17 cellular contexts compared by ENCODE assay signal in genomic region chr9:8408575-8409190, GRCh38.
DNase-seq lines count a peak whose midpoint lies in the region; ATAC-seq and TF ChIP-seq lines count a peak whose summit lies in the region.
"Had no signal": no experiment of that assay in that cellular context is flagged by ENCODE, and none has a peak within 500 bp of the region (broad histone marks: within the 10 kb centered on the region; RNA-seq: fewer than 3 reads in every experiment).

No MANE protein-coding gene starts in this region.

- POLR2A ChIA-PET in WTC11 (lab: Charles Lee) = no interaction called here

- H3K9me3 ChIP-seq in DND-41 (ENCODE audit: insufficient read depth, low read length, severe bottlenecking) (no peaks in the 10 kb centered on the region), HAP-1 (no peaks in the 10 kb centered on the region), iPS-18a (ENCODE audit: control insufficient read depth, low read depth, low read length) (no peaks in the 10 kb centered on the region)
- H3K9me3 ChIP-seq: A549, Caco-2 had no signal

- H2AFZ ChIP-seq in DND-41 (ENCODE audit: low read depth, low read length) = no peak overlapping the region

- H3K9me3 Mint-ChIP-seq in WTC11 = no peaks in the 10 kb centered on the region
- no peaks in the 10 kb centered on the region for H3K9me3 Mint-ChIP-seq in stimulated activated memory B cell treated with anti-CD40 and anti-IgM and Interleukin-4, amounts not matched to agents 10 μg/mL and 1 μg/mL and 100 μg/mL, for 72 hours
- H3K9me3 Mint-ChIP-seq: CD4-positive, alpha-beta T cell had no signal

- H3K27ac ChIP-seq in DND-41 (ENCODE audit: low read length) = peak overlapping the region; percentile 51
- no peak overlapping the region for H3K27ac ChIP-seq in iPS-18a (ENCODE audit: low read length)
- no peak overlapping the region for H3K27ac ChIP-seq in brain microvascular endothelial cell
- H3K27ac ChIP-seq: 22Rv1, A549, C4-2B had no signal

- H3K4me1 ChIP-seq in DND-41 (ENCODE audit: insufficient read depth, low read length) = peaks cover 25% of the 10 kb centered on the region
- H3K4me1 ChIP-seq in HAP-1 = peaks cover 33% of the 10 kb centered on the region
- H3K4me1 ChIP-seq in iPS-18a (ENCODE audit: control insufficient read depth, low read depth, low read length) = peaks cover 24% of the 10 kb centered on the region
- H3K4me1 ChIP-seq: A549, Caco-2 had no signal

- no peak for DNase-seq in DND-41
- peak; percentile 84 to 97 for DNase-seq in HAP-1 (ENCODE audit: low spot score in 2 of 2)
- no peak for DNase-seq in WTC11 (ENCODE audit: low spot score)
- no peak for DNase-seq in brain microvascular endothelial cell
- DNase-seq: AML-193; Caco-2; CD4-positive, alpha-beta T cell; GF-D8; HFFc6 had no signal

- in situ Hi-C loops in HAP-1 (cut with MboI; ENCODE audit: low sequenced_read_pairs) = no loop called here
- in situ Hi-C loops in brain microvascular endothelial cell (cut with HindIII; ENCODE audit: low pct_ligation_motif_present, low sequenced_read_pairs) = no loop called here

- H3K4me1 Mint-ChIP-seq in WTC11 = peaks cover 25% of the 10 kb centered on the region
- H3K4me1 Mint-ChIP-seq in stimulated activated memory B cell treated with anti-CD40 and anti-IgM and Interleukin-4, amounts not matched to agents 10 μg/mL and 1 μg/mL and 100 μg/mL, for 72 hours = no peaks in the 10 kb centered on the region

- CTCF ChIA-PET in WTC11 (lab: Charles Lee) = no interaction called here

- ATAC-seq in DND-41 (ENCODE audit: insufficient read depth, low read depth) (no peak), WTC11 (peak; percentile 61), HG02885 (IDR thresholded peaks at IDR 0.05; ENCODE audit: poor library complexity, unreplicated experiment) (no peak), esophagus mucosa (no peak)
- ATAC-seq in stimulated activated memory B cell treated with anti-CD40 and anti-IgM and Interleukin-4, amounts not matched to agents 10 μg/mL and 1 μg/mL and 100 μg/mL, for 72 hours = no peak
- ATAC-seq: A549, HCT116 had no signal

- no peaks in the 10 kb centered on the region for H3K36me3 Mint-ChIP-seq in WTC11
- H3K36me3 Mint-ChIP-seq in stimulated activated memory B cell treated with anti-CD40 and anti-IgM and Interleukin-4, amounts not matched to agents 10 μg/mL and 1 μg/mL and 100 μg/mL, for 72 hours = no peaks in the 10 kb centered on the region

- H3K4me3 Mint-ChIP-seq in WTC11 = no peak overlapping the region
- no peak overlapping the region for H3K4me3 Mint-ChIP-seq in stimulated activated memory B cell treated with anti-CD40 and anti-IgM and Interleukin-4, amounts not matched to agents 10 μg/mL and 1 μg/mL and 100 μg/mL, for 72 hours
- H3K4me3 Mint-ChIP-seq: CD4-positive, alpha-beta T cell; HFFc6 had no signal

- no peaks in the 10 kb centered on the region for H3K27me3 Mint-ChIP-seq in WTC11 (ENCODE audit: low read depth)
- no peaks in the 10 kb centered on the region for H3K27me3 Mint-ChIP-seq in stimulated activated memory B cell treated with anti-CD40 and anti-IgM and Interleukin-4, amounts not matched to agents 10 μg/mL and 1 μg/mL and 100 μg/mL, for 72 hours
- H3K27me3 Mint-ChIP-seq: CD4-positive, alpha-beta T cell had no signal

- TF ChIP-seq CTCF in DND-41 (IDR thresholded peaks at IDR 0.05; ENCODE audit: borderline replicate concordance, extremely low read depth, low read length, poor library complexity, severe bottlenecking) = no peak
- TF ChIP-seq CTCF in WTC11 (IDR thresholded peaks at IDR 0.05) = no peak
- no peak for TF ChIP-seq CTCF in brain microvascular endothelial cell (IDR thresholded peaks at IDR 0.05; ENCODE audit: low read depth, low read length, missing control alignments)

- no peaks in the 10 kb centered on the region for H3K36me3 ChIP-seq in DND-41 (ENCODE audit: insufficient read depth, low read length)
- H3K36me3 ChIP-seq in HAP-1 (replicated peaks) = no peaks in the 10 kb centered on the region
- no peaks in the 10 kb centered on the region for H3K36me3 ChIP-seq in iPS-18a (ENCODE audit: control insufficient read depth, low read depth, low read length)
- H3K36me3 ChIP-seq in brain microvascular endothelial cell (replicated peaks) = no peaks in the 10 kb centered on the region

- H3K9ac ChIP-seq in DND-41 (ENCODE audit: low read depth, low read length) (no peak overlapping the region), iPS-18a (ENCODE audit: low read length) (no peak overlapping the region)

- H3K4me3 ChIP-seq in DND-41 (ENCODE audit: low read depth in 1 of 2, low read length in 2 of 2) (no peak overlapping the region), HAP-1 (no peak overlapping the region), iPS-18a (ENCODE audit: low read length) (peak overlapping the region; percentile 35), brain microvascular endothelial cell (ENCODE audit: low read depth, low read length) (no peak overlapping the region)
- H3K4me3 ChIP-seq: A549 had no signal

- peak overlapping the region; percentile 51; the same call in 1 of the 2 replicates for H3K4me2 ChIP-seq in DND-41 (ENCODE audit: insufficient read depth, low read length)
- H3K4me2 ChIP-seq: A549 had no signal

- H3K27ac Mint-ChIP-seq in WTC11 = no peak overlapping the region
- no peak overlapping the region for H3K27ac Mint-ChIP-seq in stimulated activated memory B cell treated with anti-CD40 and anti-IgM and Interleukin-4, amounts not matched to agents 10 μg/mL and 1 μg/mL and 100 μg/mL, for 72 hours
- H3K27ac Mint-ChIP-seq: CD4-positive, alpha-beta T cell; HFFc6 had no signal

- H3K79me2 ChIP-seq in DND-41 (ENCODE audit: insufficient read depth, low read length) = no peaks in the 10 kb centered on the region

- H4K20me1 ChIP-seq in DND-41 (ENCODE audit: insufficient read depth, low read length) = no peaks in the 10 kb centered on the region

- no peaks in the 10 kb centered on the region for H3K27me3 ChIP-seq in DND-41 (ENCODE audit: insufficient read depth, low read length, poor library complexity)
- H3K27me3 ChIP-seq in HAP-1 (ENCODE audit: low read depth) = no peaks in the 10 kb centered on the region
- H3K27me3 ChIP-seq in iPS-18a (ENCODE audit: control insufficient read depth, insufficient read depth, low read length) = no peaks in the 10 kb centered on the region
- no peaks in the 10 kb centered on the region for H3K27me3 ChIP-seq in brain microvascular endothelial cell (replicated peaks)

TF ChIP-seq in WTC11, 78 proteins besides CTCF, POLR2A, EP300 and RAD21 (continues in another document):
- TF ChIP-seq, protein P1, sequence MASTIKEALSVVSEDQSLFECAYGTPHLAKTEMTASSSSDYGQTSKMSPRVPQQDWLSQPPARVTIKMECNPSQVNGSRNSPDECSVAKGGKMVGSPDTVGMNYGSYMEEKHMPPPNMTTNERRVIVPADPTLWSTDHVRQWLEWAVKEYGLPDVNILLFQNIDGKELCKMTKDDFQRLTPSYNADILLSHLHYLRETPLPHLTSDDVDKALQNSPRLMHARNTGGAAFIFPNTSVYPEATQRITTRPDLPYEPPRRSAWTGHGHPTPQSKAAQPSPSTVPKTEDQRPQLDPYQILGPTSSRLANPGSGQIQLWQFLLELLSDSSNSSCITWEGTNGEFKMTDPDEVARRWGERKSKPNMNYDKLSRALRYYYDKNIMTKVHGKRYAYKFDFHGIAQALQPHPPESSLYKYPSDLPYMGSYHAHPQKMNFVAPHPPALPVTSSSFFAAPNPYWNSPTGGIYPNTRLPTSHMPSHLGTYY (CRISPR knock-in tag; IDR thresholded peaks at IDR 0.05) = no peak
- TF ChIP-seq, protein P2, sequence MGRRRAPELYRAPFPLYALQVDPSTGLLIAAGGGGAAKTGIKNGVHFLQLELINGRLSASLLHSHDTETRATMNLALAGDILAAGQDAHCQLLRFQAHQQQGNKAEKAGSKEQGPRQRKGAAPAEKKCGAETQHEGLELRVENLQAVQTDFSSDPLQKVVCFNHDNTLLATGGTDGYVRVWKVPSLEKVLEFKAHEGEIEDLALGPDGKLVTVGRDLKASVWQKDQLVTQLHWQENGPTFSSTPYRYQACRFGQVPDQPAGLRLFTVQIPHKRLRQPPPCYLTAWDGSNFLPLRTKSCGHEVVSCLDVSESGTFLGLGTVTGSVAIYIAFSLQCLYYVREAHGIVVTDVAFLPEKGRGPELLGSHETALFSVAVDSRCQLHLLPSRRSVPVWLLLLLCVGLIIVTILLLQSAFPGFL (CRISPR knock-in tag; IDR thresholded peaks at IDR 0.05; ENCODE audit: borderline replicate concordance) = no peak
- TF ChIP-seq ZNF219 (CRISPR knock-in tag; IDR thresholded peaks at IDR 0.05; ENCODE audit: borderline replicate concordance) (no peak), FOXK1 (CRISPR knock-in tag; IDR thresholded peaks at IDR 0.05) (no peak), STAT6 (CRISPR knock-in tag; conservative IDR thresholded peaks at IDR 0.05; ENCODE audit: low read depth) (no peak)
- TF ChIP-seq, protein P3, sequence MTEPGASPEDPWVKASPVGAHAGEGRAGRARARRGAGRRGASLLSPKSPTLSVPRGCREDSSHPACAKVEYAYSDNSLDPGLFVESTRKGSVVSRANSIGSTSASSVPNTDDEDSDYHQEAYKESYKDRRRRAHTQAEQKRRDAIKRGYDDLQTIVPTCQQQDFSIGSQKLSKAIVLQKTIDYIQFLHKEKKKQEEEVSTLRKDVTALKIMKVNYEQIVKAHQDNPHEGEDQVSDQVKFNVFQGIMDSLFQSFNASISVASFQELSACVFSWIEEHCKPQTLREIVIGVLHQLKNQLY (CRISPR knock-in tag; IDR thresholded peaks at IDR 0.05) = no peak

Comparison
In these comparisons a context has a peak if more than half of its experiments do, and no peak if none do; other contexts are left out.
1. DNase-seq: peak in HAP-1 (2 of 2); none in DND-41 (single experiment), WTC11 (single experiment) and brain microvascular endothelial cell (single experiment).